Comparison of ENCODE assay signal across 11 cellular contexts in the genomic region with DNA sequence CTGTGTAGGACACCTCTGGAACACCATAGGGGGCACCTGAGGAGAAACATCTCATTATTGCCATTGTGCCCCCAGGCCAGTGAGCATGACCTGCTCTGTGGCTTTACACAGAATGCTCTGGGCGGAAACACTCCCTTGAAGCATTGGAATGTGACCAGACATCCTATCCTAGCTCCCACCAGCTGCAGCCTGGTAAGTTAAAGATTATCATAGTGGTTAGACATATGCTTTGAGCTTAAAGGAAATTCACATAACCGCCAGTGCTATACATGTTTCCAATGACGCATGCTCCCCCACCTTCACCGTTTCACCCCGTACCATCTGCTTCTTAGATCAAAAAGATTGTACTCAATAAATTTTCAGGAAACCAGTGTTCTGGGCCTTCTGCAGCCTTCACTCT.
"Had no signal": no experiment of that assay in that cellular context is flagged by ENCODE, and none has a peak within 500 bp of the region (broad histone marks: within the 10 kb centered on the region; RNA-seq: fewer than 3 reads in every experiment).

No MANE protein-coding gene starts in this region.

- DNase-seq: activated CD8-positive, alpha-beta memory T cell treated with anti-CD3 and anti-CD28 coated beads, Interleukin-2, amount 50 U/mL, for 48 hours; activated CD8-positive, alpha-beta T cell treated with anti-CD3 and anti-CD28 coated beads, Interleukin-2, amount 10 ng/mL, durations not matched to agents 7 days and 5 days; activated naive CD8-positive, alpha-beta T cell treated with anti-CD3 and anti-CD28 coated beads, Interleukin-2, amount 50 U/mL, for 24 hours; esophagus squamous epithelium; foreskin fibroblast; heart left ventricle; left ventricle myocardium inferior; mesendoderm; pancreas; retina had no signal

- H3K27ac Mint-ChIP-seq: activated CD8-positive, alpha-beta T cell treated with anti-CD3 and anti-CD28 coated beads, Interleukin-2, amount 10 ng/mL, durations not matched to agents 7 days and 5 days; activated naive CD8-positive, alpha-beta T cell treated with anti-CD3 and anti-CD28 coated beads, Interleukin-2, amount 50 U/mL, for 24 hours had no signal

- H3K4me3 Mint-ChIP-seq: activated CD8-positive, alpha-beta T cell treated with anti-CD3 and anti-CD28 coated beads, Interleukin-2, amount 10 ng/mL, durations not matched to agents 7 days and 5 days; activated naive CD8-positive, alpha-beta T cell treated with anti-CD3 and anti-CD28 coated beads, Interleukin-2, amount 50 U/mL, for 24 hours; neural crest cell had no signal

- ATAC-seq: activated CD8-positive, alpha-beta T cell treated with anti-CD3 and anti-CD28 coated beads, Interleukin-2, amount 10 ng/mL, durations not matched to agents 7 days and 5 days; activated naive CD8-positive, alpha-beta T cell treated with anti-CD3 and anti-CD28 coated beads, Interleukin-2, amount 50 U/mL, for 24 hours; heart left ventricle; pancreas had no signal

- H3K9me3 Mint-ChIP-seq: activated naive CD8-positive, alpha-beta T cell treated with anti-CD3 and anti-CD28 coated beads, Interleukin-2, amount 50 U/mL, for 24 hours had no signal

- H3K4me1 Mint-ChIP-seq: activated naive CD8-positive, alpha-beta T cell treated with anti-CD3 and anti-CD28 coated beads, Interleukin-2, amount 50 U/mL, for 24 hours; neural crest cell had no signal

- H3K27me3 Mint-ChIP-seq: activated naive CD8-positive, alpha-beta T cell treated with anti-CD3 and anti-CD28 coated beads, Interleukin-2, amount 50 U/mL, for 24 hours had no signal
